Comparison of ENCODE assay signal across 20 cellular contexts in genomic region chr17:8695241-8695640, GRCh38. TPM values are rescaled to one million over a fixed set of nuclear protein-coding genes. Genes with fewer than 3 reads are reported as not detected.
DNase-seq lines count a peak whose midpoint lies in the region; ATAC-seq and TF ChIP-seq lines count a peak whose summit lies in the region.
"Had no signal": no experiment of that assay in that cellular context is flagged by ENCODE, and none has a peak within 500 bp of the region (broad histone marks: within the 10 kb centered on the region; RNA-seq: fewer than 3 reads in every experiment).

No MANE protein-coding gene starts in this region.

- H2BK5ac ChIP-seq in neuronal stem cell (ENCODE audit: low read length) = no peak overlapping the region

- no peak overlapping the region for H3K4me2 ChIP-seq in neuronal stem cell (ENCODE audit: insufficient read depth, low read length, poor library complexity, severe bottlenecking)

- H4K8ac ChIP-seq in neuronal stem cell (ENCODE audit: low read depth, low read length) = no peak overlapping the region

- H2AK5ac ChIP-seq in neuronal stem cell (ENCODE audit: low read depth, low read length) = no peak overlapping the region

- H3K36me3 ChIP-seq in ascending aorta = no peaks in the 10 kb centered on the region
- H3K36me3 ChIP-seq in neuronal stem cell (replicated peaks in 1 of 2; ENCODE audit: control insufficient read depth in 2 of 2, insufficient read depth in 2 of 2, low read length in 2 of 2) = no peaks in the 10 kb centered on the region

- H3K27me3 ChIP-seq in ascending aorta = no peaks in the 10 kb centered on the region
- H3K27me3 ChIP-seq in neuronal stem cell (ENCODE audit: control insufficient read depth in 3 of 3, insufficient read depth in 3 of 3, low read depth in 1 of 3, low read length in 3 of 3) = no peaks in the 10 kb centered on the region

- H3K9ac ChIP-seq in neuronal stem cell (ENCODE audit: low read depth, low read length, poor library complexity) = no peak overlapping the region
- H3K9ac ChIP-seq: GM23248 had no signal

- H3K4me1 ChIP-seq in ascending aorta (peaks cover 27 to 48% of the 10 kb centered on the region in 2 donors), neuronal stem cell (ENCODE audit: control insufficient read depth in 2 of 2, insufficient read depth in 1 of 2, low read depth in 1 of 2, low read length in 2 of 2) (peaks cover 25 to 32% of the 10 kb centered on the region in 2 donors)

- peak overlapping the region; percentile 95 for H3K27ac ChIP-seq in ascending aorta
- no peak overlapping the region for H3K27ac ChIP-seq in neuronal stem cell (replicated peaks; ENCODE audit: low read length)
- H3K27ac ChIP-seq: GM23248 had no signal

- TF ChIP-seq CTCF in ascending aorta (IDR thresholded peaks at IDR 0.05) (no peak), fibroblast of pulmonary artery (IDR thresholded peaks at IDR 0.05; ENCODE audit: low read length, missing control alignments) (no peak)

- H3K9me3 ChIP-seq in ascending aorta = no peaks in the 10 kb centered on the region
- H3K9me3 ChIP-seq in neuronal stem cell (replicated peaks in 1 of 2; ENCODE audit: control insufficient read depth in 2 of 2, insufficient read depth in 1 of 2, low read depth in 1 of 2, low read length in 2 of 2) = no peaks in the 10 kb centered on the region

- intact Hi-C loops in ascending aorta (cut with DNase I) = no loop called here

- peak; percentile 38 for DNase-seq in GM03348 (ENCODE audit: low spot score)
- DNase-seq in ascending aorta (ENCODE audit: low spot score in 2 of 2) = peak in 1 of 2 donors; percentile 28
- DNase-seq in fibroblast of pulmonary artery (ENCODE audit: low read depth) = peak; percentile 62
- no peak for DNase-seq in neuronal stem cell (ENCODE audit: low spot score)
- DNase-seq in activated CD4-positive, CD25-positive, alpha-beta regulatory T cell (lab: John Stamatoyannopoulos, UW) = no peak
- DNase-seq in NCI-H1417 treated with DMSO at 0.1 percent for 48 hours (lab: John Stamatoyannopoulos, UW) = no peak
- DNase-seq in stimulated activated CD4-positive, alpha-beta T cell treated with anti-CD3 and anti-CD28 coated beads, Interleukin-2, amount 100 ng/mL, for 48 hours = no peak
- DNase-seq: DMS79 treated with DMSO at 0.1 percent for 48 hours, GM23248, NCI-H187, NCI-H2107, NCI-H510A treated with DMSO at 0.1 percent for 48 hours, NCI-H82, PC-3, RPMI8226, SHP77 treated with DMSO at 0.1 percent for 48 hours had no signal

- H4K91ac ChIP-seq in neuronal stem cell (ENCODE audit: low read depth, low read length, poor library complexity) = no peak overlapping the region

- no peak overlapping the region for H2BK120ac ChIP-seq in neuronal stem cell (ENCODE audit: low read depth, low read length)

- H3K23ac ChIP-seq in neuronal stem cell (ENCODE audit: low read depth, low read length, poor library complexity) = no peak overlapping the region

- H3K4me3 ChIP-seq in ascending aorta = no peak overlapping the region
- no peak overlapping the region for H3K4me3 ChIP-seq in fibroblast of pulmonary artery (replicated peaks; ENCODE audit: low read depth, low read length)
- H3K4me3 ChIP-seq in neuronal stem cell (ENCODE audit: low read length in 2 of 2) = no peak overlapping the region
- H3K4me3 ChIP-seq: GM23248, K562 had no signal

- H3K14ac ChIP-seq in neuronal stem cell (ENCODE audit: low read length) = no peak overlapping the region

- H2BK15ac ChIP-seq in neuronal stem cell (ENCODE audit: low read length) = peak overlapping the region; percentile 10

- H2BK12ac ChIP-seq in neuronal stem cell (ENCODE audit: low read length) = no peak overlapping the region

- no peak for ATAC-seq in GM19455 (IDR thresholded peaks at IDR 0.05; ENCODE audit: unreplicated experiment)
- ATAC-seq: K562, PC-3 had no signal

- no peak overlapping the region for H3K18ac ChIP-seq in neuronal stem cell (ENCODE audit: low read length)

- H3K79me1 ChIP-seq in neuronal stem cell (ENCODE audit: low read depth, low read length) = no peaks in the 10 kb centered on the region

- WGBS in neuronal stem cell (ENCODE audit: extremely low coverage in 2 of 2, insufficient read length in 2 of 2, insufficient replicate concordance in 1 of 2), 2 donors = no CpG with 5 or more reads among the region's 3 CpGs

- H3K4ac ChIP-seq in neuronal stem cell (ENCODE audit: low read length) = no peak overlapping the region

- no peak overlapping the region for H2AFZ ChIP-seq in neuronal stem cell (ENCODE audit: low read length)
- H2AFZ ChIP-seq: GM23248 had no signal

RNA-seq across cellular contexts. Expression of gene CCDC42, which starts 49.4 kb away (rescaled TPM):
- total RNA-seq in ascending aorta = not detected
- not detected for polyA plus RNA-seq in neuronal stem cell (2013, experiment 1 of 2)
- polyA plus RNA-seq in neuronal stem cell (2013, experiment 2 of 2) = 0.03 TPM
- total RNA-seq: A172, G401, GM23248, K562, PC-3 had no signal
- polyA plus RNA-seq: GM23248, K562 had no signal

Comparison
In these comparisons a context has a peak if more than half of its experiments do, and no peak if none do; other contexts are left out.
1. DNase-seq: peak in GM03348 (single experiment) and fibroblast of pulmonary artery (single experiment); none in neuronal stem cell (single experiment), activated CD4-positive, CD25-positive, alpha-beta regulatory T cell (0 of 4), NCI-H1417 treated with DMSO at 0.1 percent for 48 hours (single experiment) and stimulated activated CD4-positive, alpha-beta T cell treated with anti-CD3 and anti-CD28 coated beads, Interleukin-2, amount 100 ng/mL, for 48 hours (0 of 2).